ENCODE assay signal across 23 cellular contexts in genomic region chr2:195899226-195899625, GRCh38.
DNase-seq lines count a peak whose midpoint lies in the region; ATAC-seq and TF ChIP-seq lines count a peak whose summit lies in the region.
"Had no signal": no experiment of that assay in that cellular context is flagged by ENCODE, and none has a peak within 500 bp of the region (broad histone marks: within the 10 kb centered on the region; RNA-seq: fewer than 3 reads in every experiment).

No MANE protein-coding gene starts in this region.

- H3K27me3 ChIP-seq in brain microvascular endothelial cell (replicated peaks), result no peaks in the 10 kb centered on the region
- H3K27me3 ChIP-seq in sigmoid colon, result no peaks in the 10 kb centered on the region

- H3K4me3 Mint-ChIP-seq in mesothelial cell of epicardium, result no peak overlapping the region
- H3K4me3 Mint-ChIP-seq: activated B cell treated with CpG ODN at 0.5 μM for 24 hours; activated T-helper 1 cell treated with anti-CD3 and anti-CD28 coated beads, Interleukin-12 subunit alpha, Interleukin-12 subunit beta, Interleukin-2, Interleukin-4 antibody, amounts not matched to agents 30 ng/mL and 10 ng/mL and 1 ng/mL, durations not matched to agents 14 hours and 24 hours and 36 hours; neural crest cell had no signal

- peak overlapping the region; percentile 52 for H3K27ac Mint-ChIP-seq in mesothelial cell of epicardium
- H3K27ac Mint-ChIP-seq: activated B cell treated with CpG ODN at 0.5 μM for 24 hours; activated T-helper 1 cell treated with anti-CD3 and anti-CD28 coated beads, Interleukin-12 subunit alpha, Interleukin-12 subunit beta, Interleukin-2, Interleukin-4 antibody, amounts not matched to agents 30 ng/mL and 10 ng/mL and 1 ng/mL, durations not matched to agents 14 hours and 24 hours and 36 hours had no signal

- H3K4me1 Mint-ChIP-seq in mesothelial cell of epicardium, result peaks cover 19% of the 10 kb centered on the region
- H3K4me1 Mint-ChIP-seq: activated B cell treated with CpG ODN at 0.5 μM for 24 hours, neural crest cell had no signal

- peaks cover 11% of the 10 kb centered on the region for H3K9me3 Mint-ChIP-seq in mesothelial cell of epicardium
- H3K9me3 Mint-ChIP-seq: activated B cell treated with CpG ODN at 0.5 μM for 24 hours; activated T-helper 1 cell treated with anti-CD3 and anti-CD28 coated beads, Interleukin-12 subunit alpha, Interleukin-12 subunit beta, Interleukin-2, Interleukin-4 antibody, amounts not matched to agents 30 ng/mL and 10 ng/mL and 1 ng/mL, durations not matched to agents 14 hours and 24 hours and 36 hours; neural crest cell had no signal

- no peak for TF ChIP-seq POLR2A in sigmoid colon (IDR thresholded peaks at IDR 0.05)

- TF ChIP-seq EP300 in sigmoid colon (IDR thresholded peaks at IDR 0.05), result no peak

- peaks cover 0 to 8% (median 0%) of the 10 kb centered on the region in 4 donors for H3K4me1 ChIP-seq in sigmoid colon
- H3K4me1 ChIP-seq: A549, lower lobe of right lung, prostate gland had no signal

- DNase-seq in AG09309 (ENCODE audit: low read depth), result peak; percentile 10
- peak; percentile 6 for DNase-seq in HFF-Myc (ENCODE audit: extremely low read depth, low read depth)
- peak; percentile 7 for DNase-seq in brain microvascular endothelial cell
- no peak for DNase-seq in mesothelial cell of epicardium (ENCODE audit: low spot score in 2 of 2, unreplicated experiment in 2 of 2)
- no peak for DNase-seq in sigmoid colon
- DNase-seq in NCI-H82 (lab: John Stamatoyannopoulos, UW), result no peak
- DNase-seq in retina, result no peak
- DNase-seq: activated B cell treated with CpG ODN at 0.5 μM for 24 hours; activated CD4-positive, alpha-beta T cell treated with anti-CD3 and anti-CD28 coated beads, Interleukin-2, amount 50 U/mL, for 4 hours; activated naive CD4-positive, alpha-beta T cell treated with anti-CD3 and anti-CD28 coated beads, Interleukin-2, amount 50 U/mL, for 16 hours; central memory CD4-positive, alpha-beta T cell; effector CD4-positive, alpha-beta T cell; KBM-7; NCI-H1436 treated with DMSO at 0.1 percent for 48 hours; NCI-H2107; NK-92 treated with Interleukin-12 subunit alpha and Interleukin-12 subunit beta, amount 100 ng/mL, for 24 hours had no signal

- TF ChIP-seq CTCF in AG09309 (IDR thresholded peaks at IDR 0.05; ENCODE audit: control insufficient read depth, insufficient read depth, low read depth, low read length, missing control alignments), result no peak
- TF ChIP-seq CTCF in HFF-Myc (IDR thresholded peaks at IDR 0.05; ENCODE audit: low read depth, low read length, missing control alignments), result no peak
- TF ChIP-seq CTCF in brain microvascular endothelial cell (IDR thresholded peaks at IDR 0.05; ENCODE audit: low read depth, low read length, missing control alignments), result no peak
- no peak for TF ChIP-seq CTCF in mesothelial cell of epicardium (IDR thresholded peaks at IDR 0.05; ENCODE audit: unreplicated experiment)
- no peak for TF ChIP-seq CTCF in sigmoid colon (IDR thresholded peaks at IDR 0.05)

- H3K36me3 Mint-ChIP-seq in mesothelial cell of epicardium, result no peaks in the 10 kb centered on the region

- intact Hi-C loops in sigmoid colon (cut with DNase I), result no loop called here

- in situ Hi-C loops in brain microvascular endothelial cell (cut with HindIII; ENCODE audit: low pct_ligation_motif_present, low sequenced_read_pairs), result no loop called here

- H3K4me3 ChIP-seq in AG09309 (ENCODE audit: control insufficient read depth, low read depth, low read length) (no peak overlapping the region), HFF-Myc (replicated peaks; ENCODE audit: low read depth, low read length) (no peak overlapping the region), brain microvascular endothelial cell (ENCODE audit: low read depth, low read length) (no peak overlapping the region), sigmoid colon (no peak overlapping the region)
- H3K4me3 ChIP-seq: A549, lower lobe of right lung, prostate gland, smooth muscle cell had no signal

- H3K27ac ChIP-seq in brain microvascular endothelial cell, result peak overlapping the region; percentile 73
- H3K27ac ChIP-seq in sigmoid colon, result no peak overlapping the region
- H3K27ac ChIP-seq: A549, lower lobe of right lung, prostate gland had no signal

- no peaks in the 10 kb centered on the region for H3K36me3 ChIP-seq in brain microvascular endothelial cell (replicated peaks)
- H3K36me3 ChIP-seq in sigmoid colon, result no peaks in the 10 kb centered on the region
- H3K36me3 ChIP-seq: lower lobe of right lung, prostate gland had no signal

- no peak for ATAC-seq in HG03378 (IDR thresholded peaks at IDR 0.05; ENCODE audit: unreplicated experiment)
- ATAC-seq: A549 had no signal

- no peaks in the 10 kb centered on the region for H3K9me3 ChIP-seq in sigmoid colon
- H3K9me3 ChIP-seq: A549, lower lobe of right lung, prostate gland had no signal

- H3K27me3 Mint-ChIP-seq in mesothelial cell of epicardium (ENCODE audit: low read depth), result no peaks in the 10 kb centered on the region
- H3K27me3 Mint-ChIP-seq: activated B cell treated with CpG ODN at 0.5 μM for 24 hours had no signal

Comparison
In these comparisons a context has a peak if more than half of its experiments do, and no peak if none do; other contexts are left out.
1. DNase-seq: peak in AG09309 (single experiment), HFF-Myc (single experiment) and brain microvascular endothelial cell (single experiment); none in mesothelial cell of epicardium (0 of 2), sigmoid colon (single experiment), NCI-H82 (single experiment) and retina (single experiment).